23 cellular contexts compared by ENCODE assay signal in genomic region chr16:55559933-55560516, GRCh38. TPM values are rescaled to one million over a fixed set of nuclear protein-coding genes. Genes with fewer than 3 reads are reported as not detected.
"Had no signal": no experiment of that assay in that cellular context is flagged by ENCODE, and none has a peak within 500 bp of the region (broad histone marks: within the 10 kb centered on the region; RNA-seq: fewer than 3 reads in every experiment).

No MANE protein-coding gene starts in this region.

- H3K9me3 ChIP-seq: adrenal gland, ascending aorta, heart left ventricle, lower lobe of right lung, pancreas, psoas muscle, right atrium auricular region, tibial artery had no signal

- DNase-seq: activated CD4-positive, alpha-beta T cell treated with anti-CD3 and anti-CD28 coated beads, Interleukin-2, amount 10 ng/mL, durations not matched to agents 7 days and 5 days; activated CD4-positive, CD25-positive, alpha-beta regulatory T cell treated with anti-CD3 and anti-CD28 coated beads, Interleukin-2, amount 50 U/mL, for 72 hours; activated CD8-positive, alpha-beta T cell treated with anti-CD3 and anti-CD28 coated beads for 36 hours; activated naive CD4-positive, alpha-beta T cell; adrenal gland; brain microvascular endothelial cell; effector memory CD4-positive, alpha-beta T cell; heart left ventricle; lower lobe of right lung; naive thymus-derived CD8-positive, alpha-beta T cell; pancreas; psoas muscle; stimulated activated CD4-positive, alpha-beta T cell treated with anti-CD3 and anti-CD28 coated beads, Interleukin-4, amount 100 ng/mL, for 24 hours; stimulated activated naive CD8-positive, alpha-beta T cell treated with anti-CD3 and anti-CD28 coated beads, Interleukin-15, Interleukin-2, amounts not matched to agents 100 U/mL and 50 U/mL, for 24 hours; tibial artery; WERI-Rb-1 had no signal

- H3K36me3 ChIP-seq: adrenal gland, ascending aorta, brain microvascular endothelial cell, lower lobe of right lung, pancreas, right atrium auricular region, tibial artery, WERI-Rb-1 had no signal

- H3K27ac ChIP-seq: adrenal gland, brain microvascular endothelial cell, heart left ventricle, lower lobe of right lung, pancreas, psoas muscle, right atrium auricular region, tibial artery, WERI-Rb-1 had no signal

- ATAC-seq: activated CD8-positive, alpha-beta T cell treated with anti-CD3 and anti-CD28 coated beads for 36 hours; activated T-helper 17 cell treated with anti-CD3 and anti-CD28 coated beads, Interleukin-2, amount 50 U/mL, for 72 hours; left lobe of liver; naive thymus-derived CD8-positive, alpha-beta T cell; psoas muscle; stimulated activated naive CD8-positive, alpha-beta T cell treated with anti-CD3 and anti-CD28 coated beads, Interleukin-15, Interleukin-2, amounts not matched to agents 100 U/mL and 50 U/mL, for 24 hours had no signal

- H3K27me3 ChIP-seq: adrenal gland, ascending aorta, brain microvascular endothelial cell, heart left ventricle, pancreas, right atrium auricular region, tibial artery had no signal

- H3K4me3 ChIP-seq: adrenal gland, ascending aorta, heart left ventricle, lower lobe of right lung, pancreas, psoas muscle, right atrium auricular region, tibial artery had no signal

- FAIRE-seq: colon, islet of Langerhans, urothelium cell line had no signal

RNA-seq across cellular contexts. Expression of gene CAPNS2, which starts 6.5 kb away (rescaled TPM):
- polyA plus RNA-seq: heart left ventricle; naive thymus-derived CD8-positive, alpha-beta T cell; pancreas had no signal

RNA-seq across cellular contexts. Expression of gene LPCAT2, which starts 51.2 kb away (rescaled TPM):
- polyA plus RNA-seq: naive thymus-derived CD8-positive, alpha-beta T cell had no signal
